Comparison of ENCODE assay signal across 8 cellular contexts in the genomic region with DNA sequence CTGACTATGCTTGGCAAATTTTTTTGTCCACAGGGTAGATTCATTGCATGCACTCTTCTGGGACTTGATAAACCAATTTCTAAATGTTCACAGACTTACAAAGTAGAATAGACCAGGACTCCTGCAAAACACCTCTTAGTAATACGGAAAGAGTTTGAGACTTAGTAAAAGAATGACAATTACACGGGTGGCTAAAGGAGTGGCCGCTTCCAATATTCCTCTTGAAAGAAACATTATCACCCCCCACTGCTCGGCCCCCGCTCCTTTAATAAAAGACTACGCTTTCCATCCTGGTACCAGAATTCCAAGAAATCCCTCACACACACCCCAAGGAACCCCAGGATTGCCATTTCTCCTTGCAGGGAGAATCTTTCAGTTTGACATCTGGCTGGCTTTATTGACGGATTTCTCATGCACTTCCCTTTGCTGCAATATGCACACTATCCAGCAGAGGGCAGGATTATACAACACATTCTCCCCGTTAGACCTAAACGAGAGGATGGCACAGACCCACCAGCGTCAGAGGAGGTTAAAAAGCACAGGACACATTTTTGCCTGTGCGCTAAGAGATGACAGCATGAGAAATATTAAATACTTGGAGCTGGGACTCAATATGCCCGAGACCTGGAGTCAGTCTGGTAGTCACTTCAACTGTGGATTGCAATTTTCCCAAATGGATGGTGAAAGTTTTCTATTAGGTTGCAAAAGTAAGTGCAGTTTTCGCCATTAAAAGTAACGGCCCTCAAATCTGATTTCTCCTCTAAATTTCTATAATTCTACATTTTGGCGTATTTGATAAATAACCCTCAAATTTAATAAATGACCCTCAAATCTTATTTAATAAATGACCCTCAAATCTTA.
DNase-seq lines count a peak whose midpoint lies in the region; ATAC-seq lines count a peak whose summit lies in the region.

No MANE protein-coding gene starts in this region.

- H3K36me3 Mint-ChIP-seq in central memory CD8-positive, alpha-beta T cell (ENCODE audit: insufficient read depth), result no peaks in the 10 kb centered on the region

- ATAC-seq in HG02759 (IDR thresholded peaks at IDR 0.05; ENCODE audit: unreplicated experiment) (peak; percentile 66), GM21529 (IDR thresholded peaks at IDR 0.05; ENCODE audit: unreplicated experiment) (no peak)
- ATAC-seq in activated CD4-positive, CD25-positive, alpha-beta regulatory T cell treated with anti-CD3 and anti-CD28 coated beads, Interleukin-2, amount 50 U/mL, for 24 hours, result peak; percentile 56 to 63
- peak; percentile 56 for ATAC-seq in central memory CD8-positive, alpha-beta T cell (replicated peaks; ENCODE audit: extremely low read depth, poor library complexity, severe bottlenecking)

- no peaks in the 10 kb centered on the region for H3K4me1 Mint-ChIP-seq in central memory CD8-positive, alpha-beta T cell

- H3K4me3 Mint-ChIP-seq in central memory CD8-positive, alpha-beta T cell, result no peak overlapping the region

- H3K27me3 Mint-ChIP-seq in central memory CD8-positive, alpha-beta T cell, result no peaks in the 10 kb centered on the region

- DNase-seq in EH (ENCODE audit: low read depth), result peak; percentile 62
- DNase-seq in NCI-H2196 treated with DMSO at 0.1 percent for 48 hours (lab: John Stamatoyannopoulos, UW; ENCODE audit: unreplicated experiment), result peak; percentile 3
- peak; percentile 33 to 35 for DNase-seq in central memory CD8-positive, alpha-beta T cell (ENCODE audit: low spot score in 2 of 2)
- peak; percentile 64 for DNase-seq in kidney tubule cell (ENCODE audit: low spot score)
- peak; percentile 61 to 62 for DNase-seq in stimulated activated CD4-positive, alpha-beta T cell treated with anti-CD3 and anti-CD28 coated beads, Interleukin-2, amount 100 ng/mL, for 48 hours

- no peak overlapping the region for H3K27ac Mint-ChIP-seq in central memory CD8-positive, alpha-beta T cell (ENCODE audit: low read depth)

- no peaks in the 10 kb centered on the region for H3K9me3 Mint-ChIP-seq in central memory CD8-positive, alpha-beta T cell

Comparison
In these comparisons a context has a peak if more than half of its experiments do, and no peak if none do; other contexts are left out.
1. DNase-seq: peak in every context shown above with its lines; median percentile 64 in kidney tubule cell; 62 in EH; 62 in stimulated activated CD4-positive, alpha-beta T cell treated with anti-CD3 and anti-CD28 coated beads, Interleukin-2, amount 100 ng/mL, for 48 hours; 34 in central memory CD8-positive, alpha-beta T cell; 3 in NCI-H2196 treated with DMSO at 0.1 percent for 48 hours.